Comparison of ENCODE assay signal across 1 cellular context in genomic region chr18:8730080-8730827, GRCh38.
TF ChIP-seq lines count a peak whose summit lies in the region.

No MANE protein-coding gene starts in this region.

TF ChIP-seq in K562, 482 proteins besides CTCF, POLR2A, EP300 and RAD21 (continued from another document and continues in another):
- no peak for TF ChIP-seq ZNF512 (tag; IDR thresholded peaks at IDR 0.05)
- no peak for TF ChIP-seq TAF9B (IDR thresholded peaks at IDR 0.05; ENCODE audit: partially characterized antibody)
- TF ChIP-seq KDM5B (IDR thresholded peaks at IDR 0.05; ENCODE audit: insufficient replicate concordance, low read depth, low read length) = peak; percentile 27
- TF ChIP-seq ZNF280B (CRISPR knock-in tag; IDR thresholded peaks at IDR 0.05) = no peak
- no peak for TF ChIP-seq ZNF830 (CRISPR knock-in tag; IDR thresholded peaks at IDR 0.05)
- peak; percentile 56 for TF ChIP-seq GABPA (tag; conservative IDR thresholded peaks at IDR 0.05; ENCODE audit: low read depth)
- no peak for TF ChIP-seq MED1 (CRISPR knock-in tag; IDR thresholded peaks at IDR 0.05; ENCODE audit: borderline replicate concordance)
- TF ChIP-seq NFIC (IDR thresholded peaks at IDR 0.05) = peak; percentile 81
- peak; percentile 84 for TF ChIP-seq ETV1 (tag; conservative IDR thresholded peaks at IDR 0.05; ENCODE audit: low read depth)
- no peak for TF ChIP-seq RBM22 (IDR thresholded peaks at IDR 0.05; ENCODE audit: low read depth, low read length, poor library complexity, severe bottlenecking)
- TF ChIP-seq KAT8 (IDR thresholded peaks at IDR 0.05; ENCODE audit: low read depth) = no peak
- TF ChIP-seq ZNF134 (CRISPR knock-in tag; conservative IDR thresholded peaks at IDR 0.05) = no peak
- peak in 1 of 2 experiments; percentile 68; a peak in 2 of 4 replicates for TF ChIP-seq HDAC1 (IDR thresholded peaks at IDR 0.05)
- peak; percentile 92 for TF ChIP-seq CTBP1 (IDR thresholded peaks at IDR 0.05; ENCODE audit: borderline replicate concordance)
- peak; percentile 19; the same call in 1 of the 2 replicates for TF ChIP-seq RAD51 (IDR thresholded peaks at IDR 0.05; ENCODE audit: borderline replicate concordance, low read depth)
- TF ChIP-seq ZBTB11 (CRISPR knock-in tag; IDR thresholded peaks at IDR 0.05) = 0 out of 6 replicates have a peak, but pooled peaks of 1 of the 3 experiments have one; percentile 58
- TF ChIP-seq ZKSCAN1 (IDR thresholded peaks at IDR 0.05; ENCODE audit: low read depth, low read length) = 0 out of 2 replicates have a peak, but pooled peaks have one; percentile 31
- no peak for TF ChIP-seq CC2D1A (IDR thresholded peaks at IDR 0.05)
- no peak for TF ChIP-seq ZNF766 (CRISPR knock-in tag; conservative IDR thresholded peaks at IDR 0.05)
- TF ChIP-seq GATAD2A (IDR thresholded peaks at IDR 0.05) = 0 out of 2 replicates have a peak, but pooled peaks have one; percentile 8
- TF ChIP-seq HNRNPLL (IDR thresholded peaks at IDR 0.05; ENCODE audit: low read depth, low read length, poor library complexity, severe bottlenecking) = peak; percentile 28
- no peak for TF ChIP-seq ZNF584 (CRISPR knock-in tag; IDR thresholded peaks at IDR 0.05; ENCODE audit: low read depth)
- no peak for TF ChIP-seq ZC3H4 (CRISPR knock-in tag; IDR thresholded peaks at IDR 0.05; ENCODE audit: borderline replicate concordance)
- TF ChIP-seq GABPB1 (CRISPR knock-in tag; IDR thresholded peaks at IDR 0.05) = peak; percentile 57; the same call in 1 of the 2 replicates
- no peak for TF ChIP-seq ZNF347 (CRISPR knock-in tag; IDR thresholded peaks at IDR 0.05; ENCODE audit: low read depth)
- no peak for TF ChIP-seq ATF4 (CRISPR knock-in tag; IDR thresholded peaks at IDR 0.05)
- peak; percentile 93 for TF ChIP-seq TCF3 (CRISPR knock-in tag; IDR thresholded peaks at IDR 0.05)
- no peak for TF ChIP-seq ELK1 (CRISPR knock-in tag; IDR thresholded peaks at IDR 0.05)
- no peak for TF ChIP-seq SAFB2 (IDR thresholded peaks at IDR 0.05; ENCODE audit: borderline replicate concordance, low read depth, low read length, severe bottlenecking)
- no peak for TF ChIP-seq SETDB1 (IDR thresholded peaks at IDR 0.05; ENCODE audit: low read length)
- TF ChIP-seq ZBTB1 (CRISPR knock-in tag; IDR thresholded peaks at IDR 0.05; ENCODE audit: borderline replicate concordance, low read depth) = no peak
- TF ChIP-seq ZNF707 (CRISPR knock-in tag; conservative IDR thresholded peaks at IDR 0.05) = no peak
- no peak for TF ChIP-seq NCOA6 (IDR thresholded peaks at IDR 0.05)
- peak; percentile 32 for TF ChIP-seq BRD9 (IDR thresholded peaks at IDR 0.05; ENCODE audit: low read depth, partially characterized antibody)
- peak; percentile 61; the same call in 1 of the 2 replicates for TF ChIP-seq KLF16 (IDR thresholded peaks at IDR 0.05)
- peak; percentile 87 for TF ChIP-seq ETV5 (CRISPR knock-in tag; IDR thresholded peaks at IDR 0.05; ENCODE audit: low read depth)
- TF ChIP-seq ZNF609 (CRISPR knock-in tag; IDR thresholded peaks at IDR 0.05; ENCODE audit: borderline replicate concordance) = no peak
- TF ChIP-seq ZNF445 (CRISPR knock-in tag; IDR thresholded peaks at IDR 0.05; ENCODE audit: low read depth) = no peak
- TF ChIP-seq CCNT2 (IDR thresholded peaks at IDR 0.05; ENCODE audit: borderline replicate concordance, extremely low read depth, insufficient read length, low read depth, low read length) = no peak
- peak; percentile 83 for TF ChIP-seq CBX5 (IDR thresholded peaks at IDR 0.05; ENCODE audit: borderline replicate concordance, low read depth)
- no peak for TF ChIP-seq E2F8 (IDR thresholded peaks at IDR 0.05; ENCODE audit: low read depth, partially characterized antibody)
- peak; percentile 96 for TF ChIP-seq ARID1B (IDR thresholded peaks at IDR 0.05)
- 0 out of 2 replicates have a peak, but pooled peaks have one; percentile 5 for TF ChIP-seq MAFG (tag; conservative IDR thresholded peaks at IDR 0.05)
- TF ChIP-seq PRDM10 (IDR thresholded peaks at IDR 0.05; ENCODE audit: partially characterized antibody) = peak; percentile 92
- peak; percentile 80 for TF ChIP-seq CXXC5 (CRISPR knock-in tag; IDR thresholded peaks at IDR 0.05)
